ENCODE assay signal across 1 cellular context in the genomic region with DNA sequence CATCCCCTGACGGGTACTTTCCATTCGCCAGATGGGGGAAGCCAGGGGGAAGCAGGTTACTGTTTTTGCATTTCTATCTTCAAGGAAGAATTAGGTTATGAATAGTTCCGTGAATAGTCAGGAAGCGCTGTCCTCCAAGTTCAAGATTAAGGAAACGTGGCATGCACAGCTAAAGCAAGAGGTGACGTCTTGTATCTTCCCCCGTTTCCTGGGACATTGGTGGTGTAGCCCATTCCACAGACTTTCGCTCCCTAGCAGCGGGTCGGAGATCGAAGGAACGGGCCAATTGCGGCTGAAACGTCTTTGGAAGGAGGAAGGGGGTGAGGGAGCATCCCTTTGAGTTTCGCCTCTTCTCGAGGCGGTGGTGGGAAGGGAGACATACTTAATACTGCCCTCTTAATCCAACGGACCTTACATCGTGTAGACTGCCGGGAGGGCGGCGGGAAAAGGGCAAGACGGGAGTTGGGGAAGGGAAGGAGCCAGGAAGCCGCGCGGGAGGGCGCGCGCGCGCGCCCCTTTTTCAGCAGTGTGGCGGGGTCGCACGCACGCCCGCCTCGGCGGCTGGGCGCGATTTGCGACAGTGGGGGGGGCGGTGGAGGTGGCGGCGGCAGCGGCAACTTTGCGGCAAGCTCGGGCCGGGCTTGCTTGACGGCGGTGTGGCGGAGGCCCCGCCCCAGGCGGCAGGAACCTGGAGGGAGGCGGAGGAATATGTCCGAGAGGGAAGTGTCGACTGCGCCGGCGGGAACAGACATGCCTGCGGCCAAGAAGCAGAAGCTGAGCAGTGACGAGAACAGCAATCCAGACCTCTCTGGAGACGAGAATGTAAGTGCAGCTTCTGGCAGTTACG.
TF ChIP-seq lines count a peak whose summit lies in the region.

A gene with protein sequence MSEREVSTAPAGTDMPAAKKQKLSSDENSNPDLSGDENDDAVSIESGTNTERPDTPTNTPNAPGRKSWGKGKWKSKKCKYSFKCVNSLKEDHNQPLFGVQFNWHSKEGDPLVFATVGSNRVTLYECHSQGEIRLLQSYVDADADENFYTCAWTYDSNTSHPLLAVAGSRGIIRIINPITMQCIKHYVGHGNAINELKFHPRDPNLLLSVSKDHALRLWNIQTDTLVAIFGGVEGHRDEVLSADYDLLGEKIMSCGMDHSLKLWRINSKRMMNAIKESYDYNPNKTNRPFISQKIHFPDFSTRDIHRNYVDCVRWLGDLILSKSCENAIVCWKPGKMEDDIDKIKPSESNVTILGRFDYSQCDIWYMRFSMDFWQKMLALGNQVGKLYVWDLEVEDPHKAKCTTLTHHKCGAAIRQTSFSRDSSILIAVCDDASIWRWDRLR (plus strand): TSS at position 232 of the 847 bp plus-strand sequence. CDS start 477 bp downstream, at position 709.

TF ChIP-seq in HepG2, 621 proteins besides CTCF, POLR2A, EP300 and RAD21 (continued from another document and continues in another):
- TF ChIP-seq, protein P1, sequence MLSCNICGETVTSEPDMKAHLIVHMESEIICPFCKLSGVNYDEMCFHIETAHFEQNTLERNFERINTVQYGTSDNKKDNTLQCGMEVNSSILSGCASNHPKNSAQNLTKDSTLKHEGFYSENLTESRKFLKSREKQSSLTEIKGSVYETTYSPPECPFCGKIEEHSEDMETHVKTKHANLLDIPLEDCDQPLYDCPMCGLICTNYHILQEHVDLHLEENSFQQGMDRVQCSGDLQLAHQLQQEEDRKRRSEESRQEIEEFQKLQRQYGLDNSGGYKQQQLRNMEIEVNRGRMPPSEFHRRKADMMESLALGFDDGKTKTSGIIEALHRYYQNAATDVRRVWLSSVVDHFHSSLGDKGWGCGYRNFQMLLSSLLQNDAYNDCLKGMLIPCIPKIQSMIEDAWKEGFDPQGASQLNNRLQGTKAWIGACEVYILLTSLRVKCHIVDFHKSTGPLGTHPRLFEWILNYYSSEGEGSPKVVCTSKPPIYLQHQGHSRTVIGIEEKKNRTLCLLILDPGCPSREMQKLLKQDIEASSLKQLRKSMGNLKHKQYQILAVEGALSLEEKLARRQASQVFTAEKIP (CRISPR knock-in tag; IDR thresholded peaks at IDR 0.05; ENCODE audit: borderline replicate concordance) = no peak
- 0 out of 2 replicates have a peak, but pooled peaks have one; percentile 44 for TF ChIP-seq ZNF232 (CRISPR knock-in tag; IDR thresholded peaks at IDR 0.05; ENCODE audit: borderline replicate concordance)
- peak; percentile 39 for TF ChIP-seq REPIN1 (CRISPR knock-in tag; IDR thresholded peaks at IDR 0.05; ENCODE audit: borderline replicate concordance, low read depth)
- TF ChIP-seq NR2F1 (CRISPR knock-in tag; IDR thresholded peaks at IDR 0.05) = no peak
- TF ChIP-seq TBX2 (CRISPR knock-in tag; IDR thresholded peaks at IDR 0.05; ENCODE audit: borderline replicate concordance) = peak; percentile 78
- TF ChIP-seq MIER3 (CRISPR knock-in tag; IDR thresholded peaks at IDR 0.05; ENCODE audit: borderline replicate concordance) = 0 out of 2 replicates have a peak, but pooled peaks have one; percentile 17
- TF ChIP-seq, protein P2, sequence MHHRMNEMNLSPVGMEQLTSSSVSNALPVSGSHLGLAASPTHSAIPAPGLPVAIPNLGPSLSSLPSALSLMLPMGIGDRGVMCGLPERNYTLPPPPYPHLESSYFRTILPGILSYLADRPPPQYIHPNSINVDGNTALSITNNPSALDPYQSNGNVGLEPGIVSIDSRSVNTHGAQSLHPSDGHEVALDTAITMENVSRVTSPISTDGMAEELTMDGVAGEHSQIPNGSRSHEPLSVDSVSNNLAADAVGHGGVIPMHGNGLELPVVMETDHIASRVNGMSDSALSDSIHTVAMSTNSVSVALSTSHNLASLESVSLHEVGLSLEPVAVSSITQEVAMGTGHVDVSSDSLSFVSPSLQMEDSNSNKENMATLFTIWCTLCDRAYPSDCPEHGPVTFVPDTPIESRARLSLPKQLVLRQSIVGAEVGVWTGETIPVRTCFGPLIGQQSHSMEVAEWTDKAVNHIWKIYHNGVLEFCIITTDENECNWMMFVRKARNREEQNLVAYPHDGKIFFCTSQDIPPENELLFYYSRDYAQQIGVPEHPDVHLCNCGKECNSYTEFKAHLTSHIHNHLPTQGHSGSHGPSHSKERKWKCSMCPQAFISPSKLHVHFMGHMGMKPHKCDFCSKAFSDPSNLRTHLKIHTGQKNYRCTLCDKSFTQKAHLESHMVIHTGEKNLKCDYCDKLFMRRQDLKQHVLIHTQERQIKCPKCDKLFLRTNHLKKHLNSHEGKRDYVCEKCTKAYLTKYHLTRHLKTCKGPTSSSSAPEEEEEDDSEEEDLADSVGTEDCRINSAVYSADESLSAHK (CRISPR knock-in tag; IDR thresholded peaks at IDR 0.05; ENCODE audit: borderline replicate concordance) = peak; percentile 56; the same call in 1 of the 2 replicates
- peak; percentile 49; the same call in 1 of the 2 replicates for TF ChIP-seq POLR2AphosphoS2 (IDR thresholded peaks at IDR 0.05; ENCODE audit: low read depth, low read length)
- no peak for TF ChIP-seq ZNF713 (CRISPR knock-in tag; IDR thresholded peaks at IDR 0.05)
- TF ChIP-seq, protein P3, sequence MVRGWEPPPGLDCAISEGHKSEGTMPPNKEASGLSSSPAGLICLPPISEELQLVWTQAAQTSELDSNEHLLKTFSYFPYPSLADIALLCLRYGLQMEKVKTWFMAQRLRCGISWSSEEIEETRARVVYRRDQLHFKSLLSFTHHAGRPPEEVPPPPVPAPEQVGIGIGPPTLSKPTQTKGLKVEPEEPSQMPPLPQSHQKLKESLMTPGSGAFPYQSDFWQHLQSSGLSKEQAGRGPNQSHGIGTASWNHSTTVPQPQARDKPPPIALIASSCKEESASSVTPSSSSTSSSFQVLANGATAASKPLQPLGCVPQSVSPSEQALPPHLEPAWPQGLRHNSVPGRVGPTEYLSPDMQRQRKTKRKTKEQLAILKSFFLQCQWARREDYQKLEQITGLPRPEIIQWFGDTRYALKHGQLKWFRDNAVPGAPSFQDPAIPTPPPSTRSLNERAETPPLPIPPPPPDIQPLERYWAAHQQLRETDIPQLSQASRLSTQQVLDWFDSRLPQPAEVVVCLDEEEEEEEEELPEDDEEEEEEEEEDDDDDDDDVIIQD (CRISPR knock-in tag; IDR thresholded peaks at IDR 0.05; ENCODE audit: low read depth) = peak; percentile 16; the same call in 1 of the 2 replicates
- no peak for TF ChIP-seq ARID2 (CRISPR knock-in tag; IDR thresholded peaks at IDR 0.05; ENCODE audit: borderline replicate concordance)
- TF ChIP-seq, protein P4, sequence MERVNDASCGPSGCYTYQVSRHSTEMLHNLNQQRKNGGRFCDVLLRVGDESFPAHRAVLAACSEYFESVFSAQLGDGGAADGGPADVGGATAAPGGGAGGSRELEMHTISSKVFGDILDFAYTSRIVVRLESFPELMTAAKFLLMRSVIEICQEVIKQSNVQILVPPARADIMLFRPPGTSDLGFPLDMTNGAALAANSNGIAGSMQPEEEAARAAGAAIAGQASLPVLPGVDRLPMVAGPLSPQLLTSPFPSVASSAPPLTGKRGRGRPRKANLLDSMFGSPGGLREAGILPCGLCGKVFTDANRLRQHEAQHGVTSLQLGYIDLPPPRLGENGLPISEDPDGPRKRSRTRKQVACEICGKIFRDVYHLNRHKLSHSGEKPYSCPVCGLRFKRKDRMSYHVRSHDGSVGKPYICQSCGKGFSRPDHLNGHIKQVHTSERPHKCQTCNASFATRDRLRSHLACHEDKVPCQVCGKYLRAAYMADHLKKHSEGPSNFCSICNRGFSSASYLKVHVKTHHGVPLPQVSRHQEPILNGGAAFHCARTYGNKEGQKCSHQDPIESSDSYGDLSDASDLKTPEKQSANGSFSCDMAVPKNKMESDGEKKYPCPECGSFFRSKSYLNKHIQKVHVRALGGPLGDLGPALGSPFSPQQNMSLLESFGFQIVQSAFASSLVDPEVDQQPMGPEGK (CRISPR knock-in tag; IDR thresholded peaks at IDR 0.05) = peak; percentile 56
- TF ChIP-seq KLF11 (CRISPR knock-in tag; IDR thresholded peaks at IDR 0.05) = peak; percentile 72
- TF ChIP-seq, protein P5, sequence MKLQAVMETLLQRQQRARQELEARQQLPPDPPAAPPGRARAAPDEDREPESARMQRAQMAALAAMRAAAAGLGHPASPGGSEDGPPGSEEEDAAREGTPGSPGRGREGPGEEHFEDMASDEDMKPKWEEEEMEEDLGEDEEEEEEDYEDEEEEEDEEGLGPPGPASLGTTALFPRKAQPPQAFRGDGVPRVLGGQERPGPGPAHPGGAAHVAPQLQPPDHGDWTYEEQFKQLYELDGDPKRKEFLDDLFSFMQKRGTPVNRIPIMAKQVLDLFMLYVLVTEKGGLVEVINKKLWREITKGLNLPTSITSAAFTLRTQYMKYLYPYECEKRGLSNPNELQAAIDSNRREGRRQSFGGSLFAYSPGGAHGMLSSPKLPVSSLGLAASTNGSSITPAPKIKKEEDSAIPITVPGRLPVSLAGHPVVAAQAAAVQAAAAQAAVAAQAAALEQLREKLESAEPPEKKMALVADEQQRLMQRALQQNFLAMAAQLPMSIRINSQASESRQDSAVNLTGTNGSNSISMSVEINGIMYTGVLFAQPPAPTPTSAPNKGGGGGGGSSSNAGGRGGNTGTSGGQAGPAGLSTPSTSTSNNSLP (IDR thresholded peaks at IDR 0.05; ENCODE audit: low read depth, low read length) = no peak
- TF ChIP-seq, protein P6, sequence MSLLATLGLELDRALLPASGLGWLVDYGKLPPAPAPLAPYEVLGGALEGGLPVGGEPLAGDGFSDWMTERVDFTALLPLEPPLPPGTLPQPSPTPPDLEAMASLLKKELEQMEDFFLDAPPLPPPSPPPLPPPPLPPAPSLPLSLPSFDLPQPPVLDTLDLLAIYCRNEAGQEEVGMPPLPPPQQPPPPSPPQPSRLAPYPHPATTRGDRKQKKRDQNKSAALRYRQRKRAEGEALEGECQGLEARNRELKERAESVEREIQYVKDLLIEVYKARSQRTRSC (CRISPR knock-in tag; IDR thresholded peaks at IDR 0.05; ENCODE audit: low read depth) = no peak
- TF ChIP-seq SUZ12 (IDR thresholded peaks at IDR 0.05; ENCODE audit: low read depth, low read length) = no peak
- TF ChIP-seq, protein P7, sequence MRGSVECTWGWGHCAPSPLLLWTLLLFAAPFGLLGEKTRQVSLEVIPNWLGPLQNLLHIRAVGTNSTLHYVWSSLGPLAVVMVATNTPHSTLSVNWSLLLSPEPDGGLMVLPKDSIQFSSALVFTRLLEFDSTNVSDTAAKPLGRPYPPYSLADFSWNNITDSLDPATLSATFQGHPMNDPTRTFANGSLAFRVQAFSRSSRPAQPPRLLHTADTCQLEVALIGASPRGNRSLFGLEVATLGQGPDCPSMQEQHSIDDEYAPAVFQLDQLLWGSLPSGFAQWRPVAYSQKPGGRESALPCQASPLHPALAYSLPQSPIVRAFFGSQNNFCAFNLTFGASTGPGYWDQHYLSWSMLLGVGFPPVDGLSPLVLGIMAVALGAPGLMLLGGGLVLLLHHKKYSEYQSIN (CRISPR knock-in tag; IDR thresholded peaks at IDR 0.05; ENCODE audit: borderline replicate concordance) = no peak
- TF ChIP-seq POGZ (CRISPR knock-in tag; IDR thresholded peaks at IDR 0.05) = peak; percentile 56
- TF ChIP-seq, protein P8, sequence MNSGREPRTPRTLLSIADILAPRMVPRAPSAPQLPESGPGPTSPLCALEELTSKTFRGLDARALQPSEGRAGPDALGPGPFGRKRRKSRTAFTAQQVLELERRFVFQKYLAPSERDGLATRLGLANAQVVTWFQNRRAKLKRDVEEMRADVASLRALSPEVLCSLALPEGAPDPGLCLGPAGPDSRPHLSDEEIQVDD (CRISPR knock-in tag; IDR thresholded peaks at IDR 0.05; ENCODE audit: borderline replicate concordance) = peak; percentile 71; the same call in 1 of the 2 replicates
- TF ChIP-seq HOXD1 (CRISPR knock-in tag; IDR thresholded peaks at IDR 0.05) = no peak
- TF ChIP-seq CCAR2 (optimal IDR thresholded peaks at IDR 0.05; ENCODE audit: low read depth, low read length) = peak; percentile 52
- TF ChIP-seq, protein P9, sequence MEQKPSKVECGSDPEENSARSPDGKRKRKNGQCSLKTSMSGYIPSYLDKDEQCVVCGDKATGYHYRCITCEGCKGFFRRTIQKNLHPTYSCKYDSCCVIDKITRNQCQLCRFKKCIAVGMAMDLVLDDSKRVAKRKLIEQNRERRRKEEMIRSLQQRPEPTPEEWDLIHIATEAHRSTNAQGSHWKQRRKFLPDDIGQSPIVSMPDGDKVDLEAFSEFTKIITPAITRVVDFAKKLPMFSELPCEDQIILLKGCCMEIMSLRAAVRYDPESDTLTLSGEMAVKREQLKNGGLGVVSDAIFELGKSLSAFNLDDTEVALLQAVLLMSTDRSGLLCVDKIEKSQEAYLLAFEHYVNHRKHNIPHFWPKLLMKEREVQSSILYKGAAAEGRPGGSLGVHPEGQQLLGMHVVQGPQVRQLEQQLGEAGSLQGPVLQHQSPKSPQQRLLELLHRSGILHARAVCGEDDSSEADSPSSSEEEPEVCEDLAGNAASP (CRISPR knock-in tag; IDR thresholded peaks at IDR 0.05; ENCODE audit: borderline replicate concordance) = peak; percentile 23; the same call in 1 of the 2 replicates
- no peak for TF ChIP-seq FOSL1 (CRISPR knock-in tag; IDR thresholded peaks at IDR 0.05; ENCODE audit: borderline replicate concordance)
- TF ChIP-seq ATF7 (IDR thresholded peaks at IDR 0.05) = peak; percentile 95
- 0 out of 2 replicates have a peak, but pooled peaks have one; percentile 26 for TF ChIP-seq ATF7 (CRISPR knock-in tag; IDR thresholded peaks at IDR 0.05)
- TF ChIP-seq, protein P10, sequence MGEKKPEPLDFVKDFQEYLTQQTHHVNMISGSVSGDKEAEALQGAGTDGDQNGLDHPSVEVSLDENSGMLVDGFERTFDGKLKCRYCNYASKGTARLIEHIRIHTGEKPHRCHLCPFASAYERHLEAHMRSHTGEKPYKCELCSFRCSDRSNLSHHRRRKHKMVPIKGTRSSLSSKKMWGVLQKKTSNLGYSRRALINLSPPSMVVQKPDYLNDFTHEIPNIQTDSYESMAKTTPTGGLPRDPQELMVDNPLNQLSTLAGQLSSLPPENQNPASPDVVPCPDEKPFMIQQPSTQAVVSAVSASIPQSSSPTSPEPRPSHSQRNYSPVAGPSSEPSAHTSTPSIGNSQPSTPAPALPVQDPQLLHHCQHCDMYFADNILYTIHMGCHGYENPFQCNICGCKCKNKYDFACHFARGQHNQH (CRISPR knock-in tag; IDR thresholded peaks at IDR 0.05) = peak; percentile 88
- no peak; the same call in 1 of the 2 replicates for TF ChIP-seq DNMT3B (CRISPR knock-in tag; conservative IDR thresholded peaks at IDR 0.05)
- peak; percentile 79 for TF ChIP-seq SAP130 (CRISPR knock-in tag; IDR thresholded peaks at IDR 0.05; ENCODE audit: low read depth)
- TF ChIP-seq, protein P11, sequence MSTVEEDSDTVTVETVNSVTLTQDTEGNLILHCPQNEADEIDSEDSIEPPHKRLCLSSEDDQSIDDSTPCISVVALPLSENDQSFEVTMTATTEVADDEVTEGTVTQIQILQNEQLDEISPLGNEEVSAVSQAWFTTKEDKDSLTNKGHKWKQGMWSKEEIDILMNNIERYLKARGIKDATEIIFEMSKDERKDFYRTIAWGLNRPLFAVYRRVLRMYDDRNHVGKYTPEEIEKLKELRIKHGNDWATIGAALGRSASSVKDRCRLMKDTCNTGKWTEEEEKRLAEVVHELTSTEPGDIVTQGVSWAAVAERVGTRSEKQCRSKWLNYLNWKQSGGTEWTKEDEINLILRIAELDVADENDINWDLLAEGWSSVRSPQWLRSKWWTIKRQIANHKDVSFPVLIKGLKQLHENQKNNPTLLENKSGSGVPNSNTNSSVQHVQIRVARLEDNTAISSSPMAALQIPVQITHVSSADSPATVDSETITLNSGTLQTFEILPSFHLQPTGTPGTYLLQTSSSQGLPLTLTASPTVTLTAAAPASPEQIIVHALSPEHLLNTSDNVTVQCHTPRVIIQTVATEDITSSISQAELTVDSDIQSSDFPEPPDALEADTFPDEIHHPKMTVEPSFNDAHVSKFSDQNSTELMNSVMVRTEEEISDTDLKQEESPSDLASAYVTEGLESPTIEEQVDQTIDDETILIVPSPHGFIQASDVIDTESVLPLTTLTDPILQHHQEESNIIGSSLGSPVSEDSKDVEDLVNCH (CRISPR knock-in tag; IDR thresholded peaks at IDR 0.05) = no peak
